11 cellular contexts compared by ENCODE assay signal in the genomic region with DNA sequence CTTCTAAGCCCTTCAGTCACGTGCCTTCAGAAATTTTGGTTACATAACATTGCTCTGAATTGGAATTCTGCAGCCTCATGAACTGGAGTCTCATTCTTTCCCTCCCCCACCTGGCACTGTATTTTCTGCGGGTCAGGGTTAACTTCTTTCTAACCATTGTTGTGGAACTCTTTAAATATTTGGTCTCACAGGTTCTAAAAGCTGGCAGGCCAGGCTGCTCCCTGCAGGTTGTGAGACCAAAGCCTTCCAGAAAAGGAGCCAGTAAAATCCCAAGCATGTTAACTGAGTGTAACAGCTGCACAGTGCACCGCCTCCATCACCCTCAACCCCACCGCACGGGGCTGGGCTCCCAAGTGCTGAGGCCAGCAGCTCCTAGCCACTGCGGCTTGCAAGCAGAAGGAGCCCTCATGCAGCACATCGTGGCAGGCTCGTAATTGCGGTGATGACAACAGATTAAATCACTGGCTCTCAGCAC.
DNase-seq lines count a peak whose midpoint lies in the region; ATAC-seq and TF ChIP-seq lines count a peak whose summit lies in the region.
"Had no signal": no experiment of that assay in that cellular context is flagged by ENCODE, and none has a peak within 500 bp of the region (broad histone marks: within the 10 kb centered on the region; RNA-seq: fewer than 3 reads in every experiment).

No MANE protein-coding gene starts in this region.

- H3K4me1 ChIP-seq in GM23338 (ENCODE audit: insufficient read depth) = peaks cover 4% of the 10 kb centered on the region; the same call in 1 of the 2 replicates
- peaks cover 6 to 36% (median 32%) of the 10 kb centered on the region in 4 donors for H3K4me1 ChIP-seq in esophagus muscularis mucosa
- no peaks in the 10 kb centered on the region for H3K4me1 ChIP-seq in left lung
- peaks cover 17% of the 10 kb centered on the region in 2 donors for H3K4me1 ChIP-seq in gastrocnemius medialis
- H3K4me1 ChIP-seq in transverse colon = peaks cover 0 to 3% (median 0%) of the 10 kb centered on the region in 4 donors

- H3K27ac ChIP-seq in GM23338 (ENCODE audit: low read depth) = no peak overlapping the region
- H3K27ac ChIP-seq in esophagus muscularis mucosa (replicated peaks in 1 of 4) = peak overlapping the region; percentile 34 to 57 (median 42)
- no peak overlapping the region for H3K27ac ChIP-seq in left lung
- H3K27ac ChIP-seq in gastrocnemius medialis = peak overlapping the region in 1 of 4 donors; percentile 47
- H3K27ac ChIP-seq in transverse colon = peak overlapping the region in 1 of 4 donors; percentile 6

- TF ChIP-seq CTCF in GM23338 (conservative IDR thresholded peaks at IDR 0.05; ENCODE audit: low read depth in 2 of 2) = no peak
- TF ChIP-seq CTCF in esophagus muscularis mucosa (IDR thresholded peaks at IDR 0.05) = no peak
- TF ChIP-seq CTCF in left lung (IDR thresholded peaks at IDR 0.05) = no peak
- TF ChIP-seq CTCF in gastrocnemius medialis (IDR thresholded peaks at IDR 0.05 in 4 of 5, conservative IDR thresholded peaks at IDR 0.05 in 1 of 5) = no peak
- TF ChIP-seq CTCF in GM10266 (IDR thresholded peaks at IDR 0.05; ENCODE audit: control insufficient read depth, insufficient read depth, low read depth, missing control alignments) = no peak
- no peak for TF ChIP-seq CTCF in transverse colon (IDR thresholded peaks at IDR 0.05)

- no peaks in the 10 kb centered on the region for H4K20me1 ChIP-seq in GM23338 (replicated peaks; ENCODE audit: insufficient read depth)

- peaks cover 12% of the 10 kb centered on the region; the same call in 2 of the 3 replicates for H3K4me1 Mint-ChIP-seq in GM23338

- H2AFZ ChIP-seq in GM23338 = no peak overlapping the region

- H3K36me3 ChIP-seq in GM23338 (ENCODE audit: insufficient read depth) (no peaks in the 10 kb centered on the region), esophagus muscularis mucosa (no peaks in the 10 kb centered on the region), left lung (no peaks in the 10 kb centered on the region), gastrocnemius medialis (no peaks in the 10 kb centered on the region), transverse colon (no peaks in the 10 kb centered on the region)

- ATAC-seq in GM23338 (peak; percentile 82), left lung (peak; percentile 75), gastrocnemius medialis (peak; percentile 33 to 88)
- ATAC-seq: Panc1 had no signal

- H3K9me3 ChIP-seq in esophagus muscularis mucosa = no peaks in the 10 kb centered on the region
- H3K9me3 ChIP-seq in left lung = no peaks in the 10 kb centered on the region
- no peaks in the 10 kb centered on the region for H3K9me3 ChIP-seq in gastrocnemius medialis
- H3K9me3 ChIP-seq in transverse colon = no peaks in the 10 kb centered on the region

- TF ChIP-seq EP300 in esophagus muscularis mucosa (IDR thresholded peaks at IDR 0.05) = no peak
- no peak for TF ChIP-seq EP300 in transverse colon (IDR thresholded peaks at IDR 0.05; ENCODE audit: low read depth)

- intact Hi-C loops in esophagus muscularis mucosa (cut with DNase I) = no loop called here
- intact Hi-C loops in left lung (cut with DNase I) = no loop called here
- intact Hi-C loops in gastrocnemius medialis (cut with DNase I; ENCODE audit: low total_unique reads) = no loop called here
- intact Hi-C loops in transverse colon (cut with DNase I; ENCODE audit: low total_unique reads) = no loop called here

- TF ChIP-seq POLR2A in esophagus muscularis mucosa (IDR thresholded peaks at IDR 0.05; ENCODE audit: low read depth) = no peak
- no peak for TF ChIP-seq POLR2A in gastrocnemius medialis (IDR thresholded peaks at IDR 0.05)
- TF ChIP-seq POLR2A in transverse colon (IDR thresholded peaks at IDR 0.05) = no peak

- in situ Hi-C loops in gastrocnemius medialis (cut with MboI; ENCODE audit: low sequenced_read_pairs in 4 of 4) = no loop called here
- in situ Hi-C loops in transverse colon (cut with MboI; ENCODE audit: low pct_ligation_motif_present in 1 of 4, low pct_unique_long_range_greater_than_20kb in 1 of 4, low sequenced_read_pairs in 3 of 4) = no loop called here

- WGBS in esophagus muscularis mucosa = 27% methylated on average over 9 of the region's 9 CpGs
- 69 to 71% methylated on average over 1 to 9 of the region's 9 CpGs for WGBS in transverse colon (ENCODE audit: low coverage in 1 of 2), 2 donors

- H3K9me3 Mint-ChIP-seq in GM23338 = no peaks in the 10 kb centered on the region
- H3K9me3 Mint-ChIP-seq: brain had no signal

- H3K27me3 ChIP-seq in GM23338 (ENCODE audit: insufficient read depth) (no peaks in the 10 kb centered on the region), esophagus muscularis mucosa (no peaks in the 10 kb centered on the region), left lung (no peaks in the 10 kb centered on the region), gastrocnemius medialis (no peaks in the 10 kb centered on the region), transverse colon (no peaks in the 10 kb centered on the region)

- peaks cover 1% of the 10 kb centered on the region for H3K27me3 Mint-ChIP-seq in GM23338 (ENCODE audit: insufficient read depth, low read depth, poor library complexity)
- H3K27me3 Mint-ChIP-seq: brain had no signal

- H3K4me2 ChIP-seq in GM23338 = no peak overlapping the region

- no peak overlapping the region for H3K4me3 ChIP-seq in GM23338
- H3K4me3 ChIP-seq in esophagus muscularis mucosa = no peak overlapping the region
- no peak overlapping the region for H3K4me3 ChIP-seq in left lung
- no peak overlapping the region for H3K4me3 ChIP-seq in gastrocnemius medialis
- H3K4me3 ChIP-seq in transverse colon = no peak overlapping the region

- no peaks in the 10 kb centered on the region for H3K36me3 Mint-ChIP-seq in GM23338 (ENCODE audit: low read depth)

- H3K79me2 ChIP-seq in GM23338 (replicated peaks; ENCODE audit: insufficient read depth) = no peaks in the 10 kb centered on the region

- H3K4me3 Mint-ChIP-seq in GM23338 = no peak overlapping the region
- H3K4me3 Mint-ChIP-seq: brain had no signal

- H3K9me2 ChIP-seq in GM23338 (ENCODE audit: insufficient read depth) = no peaks in the 10 kb centered on the region

- no peaks in the 10 kb centered on the region for H3F3A ChIP-seq in GM23338 (replicated peaks; ENCODE audit: low read depth)

- no peak overlapping the region for H3K27ac Mint-ChIP-seq in GM23338

- DNase-seq in GM23338 (ENCODE audit: low spot score) (no peak), esophagus muscularis mucosa (ENCODE audit: extremely low spot score) (no peak), left lung (no peak), gastrocnemius medialis (peak in 1 of 2 donors; percentile 49), NCI-H146 treated with DMSO at 0.1 percent for 48 hours (lab: John Stamatoyannopoulos, UW; ENCODE audit: unreplicated experiment) (no peak), NCI-H1694 treated with DMSO at 0.1 percent for 48 hours (lab: John Stamatoyannopoulos, UW) (no peak), GM10266 (ENCODE audit: extremely low spot score) (no peak), transverse colon (no peak)
- DNase-seq: Kasumi-1 had no signal

TF ChIP-seq in GM23338, 12 proteins besides CTCF, POLR2A, EP300 and RAD21 (continues in another document):
- TF ChIP-seq CREB1 (CRISPR knock-in tag; IDR thresholded peaks at IDR 0.05; ENCODE audit: low read depth) (no peak), NANOG (IDR thresholded peaks at IDR 0.05; ENCODE audit: borderline replicate concordance) (no peak), POLR2AphosphoS5 (IDR thresholded peaks at IDR 0.05; ENCODE audit: low read depth) (no peak), EZH2 (IDR thresholded peaks at IDR 0.05; ENCODE audit: low read depth, unreplicated experiment) (no peak), JUNB (IDR thresholded peaks at IDR 0.05; ENCODE audit: unreplicated experiment) (no peak), EZH2phosphoT487 (IDR thresholded peaks at IDR 0.05; ENCODE audit: unreplicated experiment) (no peak), STAT1 (IDR thresholded peaks at IDR 0.05; ENCODE audit: unreplicated experiment) (no peak), ZNF114 (CRISPR knock-in tag; IDR thresholded peaks at IDR 0.05) (no peak), ZNF331 (CRISPR knock-in tag; IDR thresholded peaks at IDR 0.05; ENCODE audit: low read depth) (no peak)
- TF ChIP-seq, protein P1, sequence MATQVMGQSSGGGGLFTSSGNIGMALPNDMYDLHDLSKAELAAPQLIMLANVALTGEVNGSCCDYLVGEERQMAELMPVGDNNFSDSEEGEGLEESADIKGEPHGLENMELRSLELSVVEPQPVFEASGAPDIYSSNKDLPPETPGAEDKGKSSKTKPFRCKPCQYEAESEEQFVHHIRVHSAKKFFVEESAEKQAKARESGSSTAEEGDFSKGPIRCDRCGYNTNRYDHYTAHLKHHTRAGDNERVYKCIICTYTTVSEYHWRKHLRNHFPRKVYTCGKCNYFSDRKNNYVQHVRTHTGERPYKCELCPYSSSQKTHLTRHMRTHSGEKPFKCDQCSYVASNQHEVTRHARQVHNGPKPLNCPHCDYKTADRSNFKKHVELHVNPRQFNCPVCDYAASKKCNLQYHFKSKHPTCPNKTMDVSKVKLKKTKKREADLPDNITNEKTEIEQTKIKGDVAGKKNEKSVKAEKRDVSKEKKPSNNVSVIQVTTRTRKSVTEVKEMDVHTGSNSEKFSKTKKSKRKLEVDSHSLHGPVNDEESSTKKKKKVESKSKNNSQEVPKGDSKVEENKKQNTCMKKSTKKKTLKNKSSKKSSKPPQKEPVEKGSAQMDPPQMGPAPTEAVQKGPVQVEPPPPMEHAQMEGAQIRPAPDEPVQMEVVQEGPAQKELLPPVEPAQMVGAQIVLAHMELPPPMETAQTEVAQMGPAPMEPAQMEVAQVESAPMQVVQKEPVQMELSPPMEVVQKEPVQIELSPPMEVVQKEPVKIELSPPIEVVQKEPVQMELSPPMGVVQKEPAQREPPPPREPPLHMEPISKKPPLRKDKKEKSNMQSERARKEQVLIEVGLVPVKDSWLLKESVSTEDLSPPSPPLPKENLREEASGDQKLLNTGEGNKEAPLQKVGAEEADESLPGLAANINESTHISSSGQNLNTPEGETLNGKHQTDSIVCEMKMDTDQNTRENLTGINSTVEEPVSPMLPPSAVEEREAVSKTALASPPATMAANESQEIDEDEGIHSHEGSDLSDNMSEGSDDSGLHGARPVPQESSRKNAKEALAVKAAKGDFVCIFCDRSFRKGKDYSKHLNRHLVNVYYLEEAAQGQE (IDR thresholded peaks at IDR 0.05; ENCODE audit: unreplicated experiment) = no peak
- TF ChIP-seq, protein P2, sequence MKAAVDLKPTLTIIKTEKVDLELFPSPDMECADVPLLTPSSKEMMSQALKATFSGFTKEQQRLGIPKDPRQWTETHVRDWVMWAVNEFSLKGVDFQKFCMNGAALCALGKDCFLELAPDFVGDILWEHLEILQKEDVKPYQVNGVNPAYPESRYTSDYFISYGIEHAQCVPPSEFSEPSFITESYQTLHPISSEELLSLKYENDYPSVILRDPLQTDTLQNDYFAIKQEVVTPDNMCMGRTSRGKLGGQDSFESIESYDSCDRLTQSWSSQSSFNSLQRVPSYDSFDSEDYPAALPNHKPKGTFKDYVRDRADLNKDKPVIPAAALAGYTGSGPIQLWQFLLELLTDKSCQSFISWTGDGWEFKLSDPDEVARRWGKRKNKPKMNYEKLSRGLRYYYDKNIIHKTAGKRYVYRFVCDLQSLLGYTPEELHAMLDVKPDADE (IDR thresholded peaks at IDR 0.05) = no peak

Comparison
In these comparisons a context has a peak if more than half of its experiments do, and no peak if none do; other contexts are left out.
1. H3K27ac ChIP-seq: peak in esophagus muscularis mucosa (4 of 4); none in GM23338 (single experiment) and left lung (0 of 2).
2. Peak in every context shown above with its lines, with median percentiles within 50 percentile points of each other: ATAC-seq.